ENCODE assay signal across 26 cellular contexts in genomic region chr11:78786746-78787145, GRCh38.
"Had no signal": no experiment of that assay in that cellular context is flagged by ENCODE, and none has a peak within 500 bp of the region (broad histone marks: within the 10 kb centered on the region; RNA-seq: fewer than 3 reads in every experiment).

No MANE protein-coding gene starts in this region.

- H3K4me3 ChIP-seq: heart left ventricle, lower lobe of right lung, ovary, right atrium auricular region, right lobe of liver, smooth muscle cell, transverse colon, upper lobe of left lung, vagina had no signal

- H3K36me3 ChIP-seq: heart left ventricle, lower lobe of right lung, ovary, right atrium auricular region, right lobe of liver, transverse colon, upper lobe of left lung, vagina had no signal

- H3K27me3 Mint-ChIP-seq: progenitor cell of endocrine pancreas had no signal

- DNase-seq: heart left ventricle; islet precursor cell; kidney glomerular epithelial cell; left cardiac atrium; lower lobe of right lung; mammary epithelial cell; naive B cell; natural killer cell; nucleus accumbens; ovary; right lobe of liver; stimulated activated CD4-positive, alpha-beta T cell treated with anti-CD3 and anti-CD28 coated beads, Interleukin-1b, Interleukin-23, amount 100 ng/mL, for 48 hours; stimulated activated CD4-positive, alpha-beta T cell treated with anti-CD3 and anti-CD28 coated beads, Interleukin-2, amount 100 ng/mL, for 48 hours; stimulated activated CD4-positive, alpha-beta T cell treated with anti-CD3 and anti-CD28 coated beads, Interleukin-4, amount 100 ng/mL, for 4 hours; stimulated activated CD8-positive, alpha-beta memory T cell treated with anti-CD3 and anti-CD28 coated beads, Interleukin-4, amount 100 ng/mL, for 48 hours; substantia nigra; transverse colon had no signal

- H3K36me3 Mint-ChIP-seq: naive B cell; natural killer cell; stimulated activated memory B cell treated with anti-CD40 and anti-IgM and Interleukin-4, amounts not matched to agents 10 μg/mL and 1 μg/mL and 100 μg/mL, for 72 hours had no signal

- H3K4me1 ChIP-seq: right atrium auricular region, right lobe of liver had no signal

- H3K9me3 ChIP-seq: heart left ventricle, lower lobe of right lung, ovary, right atrium auricular region, right lobe of liver, transverse colon, upper lobe of left lung, vagina had no signal

- H3K27me3 ChIP-seq: heart left ventricle, ovary, right atrium auricular region, right lobe of liver, transverse colon, upper lobe of left lung, vagina had no signal

- H3K4me1 Mint-ChIP-seq: naive B cell; natural killer cell; stimulated activated memory B cell treated with anti-CD40 and anti-IgM and Interleukin-4, amounts not matched to agents 10 μg/mL and 1 μg/mL and 100 μg/mL, for 72 hours had no signal

- H3K27ac Mint-ChIP-seq: mesothelial cell of epicardium; naive B cell; natural killer cell; progenitor cell of endocrine pancreas; stimulated activated memory B cell treated with anti-CD40 and anti-IgM and Interleukin-4, amounts not matched to agents 10 μg/mL and 1 μg/mL and 100 μg/mL, for 72 hours; stimulated activated naive CD8-positive, alpha-beta T cell treated with anti-CD3 and anti-CD28 coated beads, Interleukin-15, Interleukin-2, amounts not matched to agents 100 ng/mL and 50 ng/mL, for 24 hours had no signal

- ATAC-seq: left cardiac atrium; left lobe of liver; lower lobe of right lung; natural killer cell; right lobe of liver; stimulated activated memory B cell treated with anti-CD40 and anti-IgM and Interleukin-4, amounts not matched to agents 10 μg/mL and 1 μg/mL and 100 μg/mL, for 72 hours had no signal

- H3K9me3 Mint-ChIP-seq: mesothelial cell of epicardium; natural killer cell; stimulated activated memory B cell treated with anti-CD40 and anti-IgM and Interleukin-4, amounts not matched to agents 10 μg/mL and 1 μg/mL and 100 μg/mL, for 72 hours; stimulated activated naive CD8-positive, alpha-beta T cell treated with anti-CD3 and anti-CD28 coated beads, Interleukin-15, Interleukin-2, amounts not matched to agents 100 ng/mL and 50 ng/mL, for 24 hours had no signal

- H3K4me3 Mint-ChIP-seq: mesothelial cell of epicardium; naive B cell; natural killer cell; stimulated activated memory B cell treated with anti-CD40 and anti-IgM and Interleukin-4, amounts not matched to agents 10 μg/mL and 1 μg/mL and 100 μg/mL, for 72 hours; stimulated activated naive CD8-positive, alpha-beta T cell treated with anti-CD3 and anti-CD28 coated beads, Interleukin-15, Interleukin-2, amounts not matched to agents 100 ng/mL and 50 ng/mL, for 24 hours had no signal

- H3K27ac ChIP-seq: heart left ventricle, lower lobe of right lung, ovary, right atrium auricular region, right lobe of liver, transverse colon, upper lobe of left lung, vagina had no signal
